Comparison of ENCODE assay signal across 13 cellular contexts in genomic region chr15:59350421-59350732, GRCh38. TPM values are rescaled to one million over a fixed set of nuclear protein-coding genes. Genes with fewer than 3 reads are reported as not detected.
DNase-seq lines count a peak whose midpoint lies in the region; FAIRE-seq and TF ChIP-seq lines count a peak whose summit lies in the region.
"Had no signal": no experiment of that assay in that cellular context is flagged by ENCODE, and none has a peak within 500 bp of the region (broad histone marks: within the 10 kb centered on the region; RNA-seq: fewer than 3 reads in every experiment).

No MANE protein-coding gene starts in this region.

- H3K9ac ChIP-seq in subcutaneous abdominal adipose tissue (ENCODE audit: low read length in 5 of 5), result no peak overlapping the region

- TF ChIP-seq CTCF in hepatocyte (IDR thresholded peaks at IDR 0.05; ENCODE audit: poor library complexity), result no peak

- no peak overlapping the region for H3K4me2 ChIP-seq in hepatocyte

- intact Hi-C loops in activated T-helper 2 cell treated with anti-CD3 and anti-CD28 coated beads, Interferon-gamma antibody, Interleukin-2, Interleukin-4, amounts not matched to agents 10 μg/mL and 5 μg/mL and 100 μg/mL, durations not matched to agents 14 hours and 24 hours and 36 hours (cut with micrococcal nuclease), result loop anchor here (1.0 to 5.0 kb wide), 2 partner anchors 50 to 93 kb away; no protein-coding TSS in a partner anchor

- H3K9me2 ChIP-seq in hepatocyte (replicated peaks; ENCODE audit: insufficient read depth), result no peaks in the 10 kb centered on the region

- H3K4me1 ChIP-seq in hepatocyte (ENCODE audit: insufficient read depth) (no peaks in the 10 kb centered on the region), subcutaneous abdominal adipose tissue (ENCODE audit: control insufficient read depth in 5 of 5, insufficient read depth in 5 of 5, low read length in 5 of 5) (peaks cover 0 to 48% (median 6%) of the 10 kb centered on the region in 5 donors)

- H4K20me1 ChIP-seq in hepatocyte (ENCODE audit: insufficient read depth, poor library complexity, severe bottlenecking), result no peaks in the 10 kb centered on the region

- FAIRE-seq in urothelium cell line (lab: Jason Lieb, UNC), result no peak

- H2AFZ ChIP-seq in hepatocyte, result no peak overlapping the region

- peak overlapping the region; percentile 50 for H3K4me3 Mint-ChIP-seq in T-helper 2 cell treated with Interferon-gamma antibody and Interleukin-4, amounts not matched to agents 5 μg/mL and 100 μg/mL, for 36 hours
- H3K4me3 Mint-ChIP-seq in activated T-helper 2 cell treated with anti-CD3 and anti-CD28 coated beads, Interferon-gamma antibody, Interleukin-2, Interleukin-4, amounts not matched to agents 10 μg/mL and 5 μg/mL and 100 μg/mL, durations not matched to agents 14 hours and 24 hours and 36 hours (ENCODE audit: low read depth), result peak overlapping the region; percentile 27

- no peaks in the 10 kb centered on the region for H3K9me3 ChIP-seq in hepatocyte (ENCODE audit: low read depth)
- no peaks in the 10 kb centered on the region for H3K9me3 ChIP-seq in subcutaneous abdominal adipose tissue (ENCODE audit: control insufficient read depth in 5 of 5, low read length in 5 of 5)
- H3K9me3 ChIP-seq: tibial nerve had no signal

- H3K27ac ChIP-seq in hepatocyte, result peak overlapping the region; percentile 83
- peak overlapping the region; percentile 74 for H3K27ac ChIP-seq in subcutaneous abdominal adipose tissue (ENCODE audit: low read depth, low read length)
- H3K27ac ChIP-seq: WERI-Rb-1 had no signal

- peaks cover 55% of the 10 kb centered on the region for H3K4me1 Mint-ChIP-seq in T-helper 2 cell treated with Interferon-gamma antibody and Interleukin-4, amounts not matched to agents 5 μg/mL and 100 μg/mL, for 36 hours (ENCODE audit: low read depth)
- H3K4me1 Mint-ChIP-seq in activated T-helper 2 cell treated with anti-CD3 and anti-CD28 coated beads, Interferon-gamma antibody, Interleukin-2, Interleukin-4, amounts not matched to agents 10 μg/mL and 5 μg/mL and 100 μg/mL, durations not matched to agents 14 hours and 24 hours and 36 hours (ENCODE audit: low read depth), result peaks cover 41% of the 10 kb centered on the region

- H3K36me3 ChIP-seq in hepatocyte (replicated peaks; ENCODE audit: insufficient read depth, low read depth) (no peaks in the 10 kb centered on the region), subcutaneous abdominal adipose tissue (ENCODE audit: control insufficient read depth in 5 of 5, insufficient read depth in 5 of 5, low read length in 5 of 5) (no peaks in the 10 kb centered on the region)
- H3K36me3 ChIP-seq: tibial nerve, WERI-Rb-1 had no signal

- no peaks in the 10 kb centered on the region for H3K27me3 ChIP-seq in hepatocyte
- H3K27me3 ChIP-seq in subcutaneous abdominal adipose tissue (ENCODE audit: control insufficient read depth in 5 of 5, insufficient read depth in 4 of 5, low read length in 5 of 5), result peaks cover 0 to 3% (median 0%) of the 10 kb centered on the region in 5 donors
- H3K27me3 ChIP-seq: tibial nerve had no signal

- DNase-seq in T-helper 2 cell treated with Interferon-gamma antibody and Interleukin-4, amounts not matched to agents 5 μg/mL and 100 μg/mL, for 36 hours (ENCODE audit: low spot score), result no peak
- DNase-seq in T-helper 2 cell (no peak), hepatocyte (ENCODE audit: low spot score) (no peak), urothelium cell line (ENCODE audit: low spot score) (no peak), NCI-H2196 (lab: John Stamatoyannopoulos, UW; ENCODE audit: unreplicated experiment) (no peak)
- no peak for DNase-seq in activated T-helper 2 cell treated with anti-CD3 and anti-CD28 coated beads, Interferon-gamma antibody, Interleukin-2, Interleukin-4, amounts not matched to agents 10 μg/mL and 5 μg/mL and 100 μg/mL, durations not matched to agents 14 hours and 24 hours and 36 hours (ENCODE audit: low spot score)
- DNase-seq in activated T-cell treated with anti-CD3 and anti-CD28 coated beads, Interleukin-2, amount 50 U/mL, for 1 hour, result no peak
- DNase-seq: activated naive CD4-positive, alpha-beta T cell; NCI-H187; stimulated activated CD4-positive, alpha-beta T cell treated with anti-CD3 and anti-CD28 coated beads, Interleukin-4, amount 100 ng/mL, for 4 hours; WERI-Rb-1 had no signal

- H3K79me2 ChIP-seq in hepatocyte, result peaks cover 87% of the 10 kb centered on the region

- H3K4me3 ChIP-seq in hepatocyte (no peak overlapping the region), subcutaneous abdominal adipose tissue (ENCODE audit: low read depth in 1 of 5, low read length in 5 of 5) (no peak overlapping the region)
- H3K4me3 ChIP-seq: tibial nerve had no signal

- peaks cover 9% of the 10 kb centered on the region for H3K36me3 Mint-ChIP-seq in T-helper 2 cell treated with Interferon-gamma antibody and Interleukin-4, amounts not matched to agents 5 μg/mL and 100 μg/mL, for 36 hours (ENCODE audit: low read depth)
- H3K36me3 Mint-ChIP-seq in activated T-helper 2 cell treated with anti-CD3 and anti-CD28 coated beads, Interferon-gamma antibody, Interleukin-2, Interleukin-4, amounts not matched to agents 10 μg/mL and 5 μg/mL and 100 μg/mL, durations not matched to agents 14 hours and 24 hours and 36 hours (ENCODE audit: low read depth), result peaks cover 7% of the 10 kb centered on the region

- peak overlapping the region; percentile 33 for H3K27ac Mint-ChIP-seq in T-helper 2 cell treated with Interferon-gamma antibody and Interleukin-4, amounts not matched to agents 5 μg/mL and 100 μg/mL, for 36 hours
- H3K27ac Mint-ChIP-seq in activated T-helper 2 cell treated with anti-CD3 and anti-CD28 coated beads, Interferon-gamma antibody, Interleukin-2, Interleukin-4, amounts not matched to agents 10 μg/mL and 5 μg/mL and 100 μg/mL, durations not matched to agents 14 hours and 24 hours and 36 hours, result peak overlapping the region; percentile 51

- WGBS in hepatocyte (ENCODE audit: low lambda C conversion rate, missing lambda C conversion rate), result 66% methylated on average over 1 of the region's 1 CpG

- no peaks in the 10 kb centered on the region for H3K9me3 Mint-ChIP-seq in T-helper 2 cell treated with Interferon-gamma antibody and Interleukin-4, amounts not matched to agents 5 μg/mL and 100 μg/mL, for 36 hours
- no peaks in the 10 kb centered on the region for H3K9me3 Mint-ChIP-seq in activated T-helper 2 cell treated with anti-CD3 and anti-CD28 coated beads, Interferon-gamma antibody, Interleukin-2, Interleukin-4, amounts not matched to agents 10 μg/mL and 5 μg/mL and 100 μg/mL, durations not matched to agents 14 hours and 24 hours and 36 hours

- H3K27me3 Mint-ChIP-seq in T-helper 2 cell treated with Interferon-gamma antibody and Interleukin-4, amounts not matched to agents 5 μg/mL and 100 μg/mL, for 36 hours (ENCODE audit: low read depth), result peaks cover 30% of the 10 kb centered on the region
- peaks cover 8% of the 10 kb centered on the region for H3K27me3 Mint-ChIP-seq in activated T-helper 2 cell treated with anti-CD3 and anti-CD28 coated beads, Interferon-gamma antibody, Interleukin-2, Interleukin-4, amounts not matched to agents 10 μg/mL and 5 μg/mL and 100 μg/mL, durations not matched to agents 14 hours and 24 hours and 36 hours (ENCODE audit: low read depth)

RNA-seq across cellular contexts. Expression of gene MYO1E, which starts 22.3 kb away (rescaled TPM):
- total RNA-seq in activated T-helper 2 cell treated with anti-CD3 and anti-CD28 coated beads, Interferon-gamma antibody, Interleukin-2, Interleukin-4, amounts not matched to agents 10 μg/mL and 5 μg/mL and 100 μg/mL, durations not matched to agents 14 hours and 24 hours and 36 hours, result 71.3 and 72.7 TPM in 2 replicates
- 98.2 and 111 TPM in 2 replicates for total RNA-seq in hepatocyte
- polyA plus RNA-seq in hepatocyte, result 107 and 129 TPM in 2 replicates
